In the genomic region with DNA sequence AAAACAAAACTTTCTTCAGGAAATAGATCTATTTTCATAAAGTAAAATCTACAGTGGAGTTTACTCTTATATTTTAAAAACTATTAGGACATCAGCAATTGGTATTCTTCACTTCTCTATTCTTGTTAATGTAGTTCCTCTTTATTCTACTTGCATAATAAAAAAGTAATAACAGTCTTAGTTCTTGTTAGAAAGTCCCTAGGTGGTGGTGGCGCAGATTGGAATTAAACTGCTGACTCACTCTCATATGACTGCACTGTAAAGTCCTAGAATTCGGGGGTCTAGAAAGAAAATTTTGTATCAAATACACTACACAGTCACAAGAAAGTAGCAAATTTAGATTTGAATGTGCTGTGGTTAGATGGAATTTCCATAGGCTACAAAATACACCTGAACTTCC, we compare ENCODE assay signal across 10 cellular contexts. TPM values are rescaled to one million over a fixed set of nuclear protein-coding genes. Genes with fewer than 3 reads are reported as not detected.
DNase-seq lines count a peak whose midpoint lies in the region; ATAC-seq and TF ChIP-seq lines count a peak whose summit lies in the region.
"Had no signal": no experiment of that assay in that cellular context is flagged by ENCODE, and none has a peak within 500 bp of the region (broad histone marks: within the 10 kb centered on the region; RNA-seq: fewer than 3 reads in every experiment).

No MANE protein-coding gene starts in this region.

- WGBS in gastroesophageal sphincter (ENCODE audit: low coverage in 1 of 2), 2 donors: 77 to 88% methylated on average over 2 of the region's 2 CpGs
- 90% methylated on average over 2 of the region's 2 CpGs for WGBS in prostate gland

- intact Hi-C loops in prostate gland (cut with DNase I): no loop called here

- no peak for DNase-seq in NCI-H82 (lab: John Stamatoyannopoulos, UW)
- DNase-seq in hypothalamus (lab: John Stamatoyannopoulos, UW): no peak
- DNase-seq in prostate gland (ENCODE audit: low spot score): no peak
- no peak for DNase-seq in NCI-H226
- DNase-seq: activated naive CD4-positive, alpha-beta T cell treated with anti-CD3 and anti-CD28 coated beads, Interleukin-2, amount 10 ng/mL, durations not matched to agents 7 days and 5 days; cortex of kidney had no signal

- TF ChIP-seq EP300 in gastroesophageal sphincter (IDR thresholded peaks at IDR 0.05): no peak

- no peaks in the 10 kb centered on the region for H3K4me1 ChIP-seq in gastroesophageal sphincter
- no peaks in the 10 kb centered on the region for H3K4me1 ChIP-seq in prostate gland (replicated peaks)

- TF ChIP-seq CTCF in gastroesophageal sphincter (IDR thresholded peaks at IDR 0.05) (no peak), prostate gland (IDR thresholded peaks at IDR 0.05) (no peak)

- H3K27ac ChIP-seq in gastroesophageal sphincter: no peak overlapping the region
- H3K27ac ChIP-seq in prostate gland: no peak overlapping the region

- ATAC-seq in GM18511 (IDR thresholded peaks at IDR 0.05; ENCODE audit: unreplicated experiment) (peak; percentile 82), GM21723 (IDR thresholded peaks at IDR 0.05; ENCODE audit: unreplicated experiment) (peak; percentile 63), HG03439 (IDR thresholded peaks at IDR 0.05; ENCODE audit: unreplicated experiment) (peak; percentile 58), gastroesophageal sphincter (peak; percentile 43)

- no peak overlapping the region for H3K4me3 ChIP-seq in gastroesophageal sphincter
- H3K4me3 ChIP-seq in prostate gland: no peak overlapping the region

- H3K36me3 ChIP-seq in gastroesophageal sphincter (no peaks in the 10 kb centered on the region), prostate gland (no peaks in the 10 kb centered on the region)

- TF ChIP-seq POLR2A in gastroesophageal sphincter (IDR thresholded peaks at IDR 0.05): no peak
- TF ChIP-seq POLR2A in prostate gland (IDR thresholded peaks at IDR 0.05): no peak

- H3K9me3 ChIP-seq in gastroesophageal sphincter (no peaks in the 10 kb centered on the region), prostate gland (no peaks in the 10 kb centered on the region)

- no peaks in the 10 kb centered on the region for H3K27me3 ChIP-seq in gastroesophageal sphincter
- H3K27me3 ChIP-seq in prostate gland (replicated peaks; ENCODE audit: insufficient read depth): no peaks in the 10 kb centered on the region

RNA-seq across cellular contexts. Expression of gene TES, which starts 44.6 kb away (rescaled TPM):
- total RNA-seq in gastroesophageal sphincter: 100 to 1,000 TPM; 245 to 501 (median 290) TPM
- total RNA-seq in prostate gland: 10 to 100 TPM; 46.6 to 96.6 TPM
